7 cellular contexts compared by ENCODE assay signal in the genomic region with DNA sequence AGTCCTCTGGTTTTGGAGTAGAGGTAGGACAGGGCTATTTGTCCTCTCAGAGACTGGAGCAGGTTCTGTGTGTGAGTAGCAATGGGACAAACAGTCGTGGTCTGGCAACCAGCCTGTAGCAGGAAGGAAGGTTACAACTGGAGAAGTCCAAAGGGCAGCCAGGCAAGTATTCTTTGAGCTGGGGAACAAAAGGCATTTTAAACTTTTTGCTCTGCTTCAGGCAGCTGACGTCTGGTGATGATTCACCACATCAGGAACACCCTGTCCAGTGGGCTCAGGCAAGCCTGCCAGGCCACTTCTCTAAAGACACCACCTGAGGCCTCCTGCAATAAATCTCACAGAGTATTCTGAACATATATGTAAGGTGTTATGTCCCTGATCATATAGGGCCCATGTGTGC.
DNase-seq lines count a peak whose midpoint lies in the region; ATAC-seq and TF ChIP-seq lines count a peak whose summit lies in the region.
"Not testable (repeated sequence)": the region's sequence is repeated elsewhere in the genome, so short reads cannot be mapped to it uniquely, and the experiment has no call there.

No MANE protein-coding gene starts in this region.

- POLR2A ChIA-PET in HCT116 (lab: Charles Lee): not testable (repeated sequence)

- not testable (repeated sequence) for H3K9ac ChIP-seq in HCT116 (ENCODE audit: low read length); mammary epithelial cell (ENCODE audit: insufficient read depth, low read length); smooth muscle cell (ENCODE audit: low read depth)

- H3K79me2 ChIP-seq in HCT116 (ENCODE audit: insufficient read depth, low read length); mammary epithelial cell (ENCODE audit: insufficient read depth, low read length); smooth muscle cell (ENCODE audit: low read depth): not testable (repeated sequence)

- not testable (repeated sequence) for H3K4me2 ChIP-seq in HCT116 (ENCODE audit: low read length); mammary epithelial cell (ENCODE audit: insufficient read depth, low read depth, low read length); smooth muscle cell

- no CpG with 5 or more reads among the region's 2 CpGs for WGBS in mammary epithelial cell (ENCODE audit: low coverage, missing lambda C conversion rate)
- 0% methylated on average over 1 of the region's 2 CpGs for WGBS in smooth muscle cell (ENCODE audit: low lambda C conversion rate)

- H3K27me3 ChIP-seq in HCT116 (ENCODE audit: insufficient read depth, low read length); RWPE2 (ENCODE audit: insufficient read depth, poor library complexity, severe bottlenecking); mammary epithelial cell (ENCODE audit: insufficient read depth, low read length); kidney epithelial cell (ENCODE audit: control insufficient read depth, insufficient read depth, low read length); smooth muscle cell (ENCODE audit: low read depth): not testable (repeated sequence)

- not testable (repeated sequence) for DNase-seq in HCT116 (ENCODE audit: low read depth, low spot score); RWPE2 (ENCODE audit: low spot score); smooth muscle cell (lab: John Stamatoyannopoulos, UW; ENCODE audit: unreplicated experiment)
- DNase-seq in mammary epithelial cell: peak; percentile 4
- peak; percentile 11 for DNase-seq in fibroblast of pulmonary artery (ENCODE audit: low read depth)
- peak; percentile 7 for DNase-seq in kidney epithelial cell (ENCODE audit: low read depth)
- peak in 2 of 3 donors; percentile 32 to 33 for DNase-seq in mucosa of descending colon

- dilution Hi-C loops in mammary epithelial cell (cut with HindIII; ENCODE audit: low sequenced_read_pairs): not testable (repeated sequence)

- ATAC-seq in HCT116: peak; percentile 78
- peak; percentile 97 for ATAC-seq in RWPE2 (ENCODE audit: low read depth)
- ATAC-seq in mucosa of descending colon: peak; percentile 99

- not testable (repeated sequence) for TF ChIP-seq CTCF in HCT116 (IDR thresholded peaks at IDR 0.05 in 2 of 3, conservative IDR thresholded peaks at IDR 0.05 in 1 of 3; ENCODE audit: borderline replicate concordance in 1 of 3, insufficient read depth in 1 of 3, low read depth in 2 of 3, low read length in 2 of 3); RWPE2 (IDR thresholded peaks at IDR 0.05; ENCODE audit: poor library complexity, severe bottlenecking); mammary epithelial cell (conservative IDR thresholded peaks at IDR 0.05 in 1 of 2, IDR thresholded peaks at IDR 0.05 in 1 of 2; ENCODE audit: extremely low read depth in 1 of 2, insufficient read depth in 1 of 2, low read depth in 1 of 2, low read length in 2 of 2); fibroblast of pulmonary artery (IDR thresholded peaks at IDR 0.05; ENCODE audit: low read length, missing control alignments); kidney epithelial cell (IDR thresholded peaks at IDR 0.05; ENCODE audit: insufficient read depth, low read length, poor library complexity, severe bottlenecking); mucosa of descending colon (IDR thresholded peaks at IDR 0.05); smooth muscle cell (IDR thresholded peaks at IDR 0.05; ENCODE audit: borderline replicate concordance, insufficient read depth, poor library complexity, severe bottlenecking)

- H3K27ac ChIP-seq in HCT116 (ENCODE audit: low read depth, low read length); RWPE2 (ENCODE audit: poor library complexity, severe bottlenecking); mammary epithelial cell (ENCODE audit: insufficient read depth, low read depth, low read length): not testable (repeated sequence)
- H3K27ac ChIP-seq in smooth muscle cell (ENCODE audit: low read depth): peak overlapping the region; percentile 31

- H3K36me3 ChIP-seq in HCT116 (ENCODE audit: control insufficient read depth in 1 of 2, insufficient read depth in 2 of 2, low read length in 2 of 2); RWPE2 (ENCODE audit: low read depth); mammary epithelial cell (ENCODE audit: insufficient read depth, low read length); kidney epithelial cell (ENCODE audit: control insufficient read depth, insufficient read depth, low read length); mucosa of descending colon (ENCODE audit: low read depth); smooth muscle cell (ENCODE audit: low read depth): not testable (repeated sequence)

- TF ChIP-seq RAD21 in HCT116 (IDR thresholded peaks at IDR 0.05; ENCODE audit: low read depth): not testable (repeated sequence)

- H3K4me3 ChIP-seq in HCT116 (replicated peaks in 1 of 2; ENCODE audit: low read depth in 1 of 2, low read length in 2 of 2); RWPE2 (ENCODE audit: severe bottlenecking); mammary epithelial cell (replicated peaks in 1 of 3; ENCODE audit: insufficient read depth in 1 of 3, low read depth in 2 of 3, low read length in 3 of 3); fibroblast of pulmonary artery (replicated peaks; ENCODE audit: low read depth, low read length); kidney epithelial cell (ENCODE audit: low read depth, low read length); mucosa of descending colon; smooth muscle cell: not testable (repeated sequence)

- H3K9me3 ChIP-seq in HCT116 (ENCODE audit: control insufficient read depth in 1 of 2, insufficient read depth in 1 of 2, low read depth in 1 of 2, low read length in 2 of 2); RWPE2 (ENCODE audit: severe bottlenecking); mammary epithelial cell (replicated peaks; ENCODE audit: insufficient read depth, low read length); mucosa of descending colon; smooth muscle cell (replicated peaks; ENCODE audit: low read depth): not testable (repeated sequence)

- not testable (repeated sequence) for TF ChIP-seq POLR2A in HCT116 (IDR thresholded peaks at IDR 0.05; ENCODE audit: borderline replicate concordance, extremely low read depth, insufficient read depth, insufficient read length)

- not testable (repeated sequence) for H3F3A ChIP-seq in smooth muscle cell (ENCODE audit: low read depth)

- not testable (repeated sequence) for H4K20me1 ChIP-seq in HCT116 (ENCODE audit: insufficient read depth); mammary epithelial cell (ENCODE audit: insufficient read depth, low read length); smooth muscle cell (ENCODE audit: low read depth)

- in situ Hi-C loops in mammary epithelial cell (cut with MboI; ENCODE audit: low sequenced_read_pairs in 2 of 2): not testable (repeated sequence)

- not testable (repeated sequence) for H3K4me1 ChIP-seq in HCT116 (ENCODE audit: control insufficient read depth in 1 of 2, insufficient read depth in 2 of 2, low read length in 2 of 2); RWPE2 (ENCODE audit: insufficient read depth, poor library complexity, severe bottlenecking); mammary epithelial cell (ENCODE audit: insufficient read depth, low read length); mucosa of descending colon (ENCODE audit: low read depth); smooth muscle cell (ENCODE audit: low read depth)

- not testable (repeated sequence) for H2AFZ ChIP-seq in HCT116 (ENCODE audit: low read depth, low read length, poor library complexity, severe bottlenecking); mammary epithelial cell (ENCODE audit: low read depth, low read length); smooth muscle cell (ENCODE audit: low read depth)

- H3K9me2 ChIP-seq in HCT116 (ENCODE audit: insufficient read depth): not testable (repeated sequence)

- BruUV-seq in HCT116 (replicated peaks; lab: Mats Ljungman, UMichigan); mammary epithelial cell (replicated peaks; lab: Mats Ljungman, UMichigan): not testable (repeated sequence)

- RAD21 ChIA-PET in HCT116 (lab: Charles Lee; ENCODE audit: low non-redundant PET in 1 of 2, low total read pairs in 2 of 2, uncharacterized antibody in 2 of 2, unreplicated experiment in 2 of 2): not testable (repeated sequence)

- CTCF ChIA-PET in HCT116 (lab: Charles Lee); mammary epithelial cell (lab: Charles Lee; ENCODE audit: low non-redundant PET): not testable (repeated sequence)

- intact Hi-C loops in HCT116 (cut with micrococcal nuclease); mammary epithelial cell (cut with micrococcal nuclease); mucosa of descending colon (cut with DNase I, micrococcal nuclease): not testable (repeated sequence)
